Comparison of ENCODE assay signal across 8 cellular contexts in genomic region chr10:97849101-97849490, GRCh38. TPM values are rescaled to one million over a fixed set of nuclear protein-coding genes. Genes with fewer than 3 reads are reported as not detected.
A peak's percentile ranks its signal among the peaks of the same experiment; 100 is the strongest.
DNase-seq lines count a peak whose midpoint lies in the region; ATAC-seq and TF ChIP-seq lines count a peak whose summit lies in the region.

No MANE protein-coding gene starts in this region.

- intact Hi-C loops in PC-9 (cut with micrococcal nuclease; ENCODE audit: unreplicated experiment) (loop anchor here (2.0 kb wide), 1 partner anchor 34 kb away; no protein-coding TSS in a partner anchor), esophagus muscularis mucosa (cut with DNase I) (no loop called here)

- CTCF ChIA-PET in PC-9 (lab: Charles Lee): no interaction called here

- no peak for DNase-seq in activated T-cell treated with anti-CD3 and anti-CD28 coated beads, Interleukin-2, amount 50 U/mL, for 4 hours
- DNase-seq in activated T-cell treated with anti-CD3 and anti-CD28 coated beads for 4 hours (no peak), PC-9 (peak; percentile 74 to 93), esophagus muscularis mucosa (ENCODE audit: extremely low spot score) (no peak), suprapubic skin (ENCODE audit: low spot score in 2 of 2) (no peak), GM19240 (ENCODE audit: insufficient read length, low spot score) (no peak), GOT3 (lab: John Stamatoyannopoulos, UW) (no peak), islet precursor cell (no peak)

- TF ChIP-seq POLR2A in esophagus muscularis mucosa (IDR thresholded peaks at IDR 0.05; ENCODE audit: low read depth) (no peak), suprapubic skin (IDR thresholded peaks at IDR 0.05) (no peak)

- H3K4me3 Mint-ChIP-seq in activated T-cell treated with anti-CD3 and anti-CD28 coated beads, Interleukin-2, amount 50 U/mL, for 4 hours: peak overlapping the region; percentile 85

- no peaks in the 10 kb centered on the region for H4K20me1 ChIP-seq in PC-9 (ENCODE audit: insufficient read depth)

- peaks cover 35% of the 10 kb centered on the region for H3K4me1 ChIP-seq in PC-9 (replicated peaks; ENCODE audit: insufficient read depth)
- H3K4me1 ChIP-seq in esophagus muscularis mucosa: peaks cover 5 to 23% (median 15%) of the 10 kb centered on the region in 4 donors
- peaks cover 31% of the 10 kb centered on the region for H3K4me1 ChIP-seq in suprapubic skin

- no TSS peak for BruUV-seq in PC-9 (replicated peaks; lab: Mats Ljungman, UMichigan)

- H3K9me3 ChIP-seq in PC-9 (ENCODE audit: insufficient read depth, low read depth): no peaks in the 10 kb centered on the region
- no peaks in the 10 kb centered on the region for H3K9me3 ChIP-seq in esophagus muscularis mucosa
- H3K9me3 ChIP-seq in suprapubic skin: no peaks in the 10 kb centered on the region

- no peak for TF ChIP-seq EP300 in esophagus muscularis mucosa (IDR thresholded peaks at IDR 0.05)
- TF ChIP-seq EP300 in suprapubic skin (IDR thresholded peaks at IDR 0.05): no peak

- no peaks in the 10 kb centered on the region for H3K27me3 ChIP-seq in PC-9 (ENCODE audit: insufficient read depth, low read depth)
- H3K27me3 ChIP-seq in esophagus muscularis mucosa: peaks cover 0 to 73% (median 28%) of the 10 kb centered on the region in 4 donors
- peaks cover 30% of the 10 kb centered on the region for H3K27me3 ChIP-seq in suprapubic skin

- H3K4me2 ChIP-seq in PC-9: peak overlapping the region; percentile 57

- H3K27ac ChIP-seq in PC-9: peak overlapping the region; percentile 79
- H3K27ac ChIP-seq in esophagus muscularis mucosa (replicated peaks in 1 of 4): no peak overlapping the region
- no peak overlapping the region for H3K27ac ChIP-seq in suprapubic skin

- H3K4me3 ChIP-seq in PC-9: peak overlapping the region; percentile 63; the same call in 1 of the 2 replicates
- peak overlapping the region; percentile 56 to 64 (median 62) for H3K4me3 ChIP-seq in esophagus muscularis mucosa
- H3K4me3 ChIP-seq in suprapubic skin: peak overlapping the region; percentile 72

- peak overlapping the region; percentile 72; the same call in 1 of the 2 replicates for H2AFZ ChIP-seq in PC-9

- H3K36me3 ChIP-seq in PC-9 (ENCODE audit: low read depth) (no peaks in the 10 kb centered on the region), esophagus muscularis mucosa (no peaks in the 10 kb centered on the region), suprapubic skin (no peaks in the 10 kb centered on the region)

- peak; percentile 3 to 11 for ATAC-seq in activated T-cell treated with anti-CD3 and anti-CD28 coated beads, Interleukin-2, amount 50 U/mL, for 4 hours

- H3F3A ChIP-seq in PC-9 (ENCODE audit: insufficient read depth, low read depth): peaks cover 4% of the 10 kb centered on the region; the same call in 1 of the 2 replicates

- 24% methylated on average over 8 of the region's 8 CpGs for WGBS in esophagus muscularis mucosa
- 10% methylated on average over 8 of the region's 8 CpGs for WGBS in suprapubic skin

- H3K4me1 Mint-ChIP-seq in activated T-cell treated with anti-CD3 and anti-CD28 coated beads, Interleukin-2, amount 50 U/mL, for 4 hours (ENCODE audit: low read depth): peaks cover 35% of the 10 kb centered on the region

- TF ChIP-seq CTCF in PC-9 (conservative IDR thresholded peaks at IDR 0.05) (no peak), esophagus muscularis mucosa (IDR thresholded peaks at IDR 0.05) (no peak), suprapubic skin (IDR thresholded peaks at IDR 0.05) (no peak)

- POLR2A ChIA-PET in PC-9 (lab: Charles Lee; ENCODE audit: unreplicated experiment): no interaction called here

- no peaks in the 10 kb centered on the region for H3K9me3 Mint-ChIP-seq in activated T-cell treated with anti-CD3 and anti-CD28 coated beads, Interleukin-2, amount 50 U/mL, for 4 hours

- no peaks in the 10 kb centered on the region for H3K27me3 Mint-ChIP-seq in activated T-cell treated with anti-CD3 and anti-CD28 coated beads, Interleukin-2, amount 50 U/mL, for 4 hours (ENCODE audit: low read depth)

- H3K79me2 ChIP-seq in PC-9 (ENCODE audit: low read depth): 0 out of 2 replicates have a peak, but pooled peaks cover 9% of the 10 kb centered on the region

- no peaks in the 10 kb centered on the region for H3K9me2 ChIP-seq in PC-9 (ENCODE audit: insufficient read depth)

- no peaks in the 10 kb centered on the region for H3K36me3 Mint-ChIP-seq in activated T-cell treated with anti-CD3 and anti-CD28 coated beads, Interleukin-2, amount 50 U/mL, for 4 hours (ENCODE audit: insufficient read depth)

RNA-seq across cellular contexts. Expression of gene GOLGA7B, which starts 0.5 kb away (rescaled TPM):
- under 1 TPM; 0.28 to 0.32 (median 0.30) TPM for total RNA-seq in activated T-cell treated with anti-CD3 and anti-CD28 coated beads, Interleukin-2, amount 50 U/mL, for 4 hours
- total RNA-seq in PC-9 (2021): 0.90 and 1.1 TPM in 2 replicates
- under 1 TPM; under 0.01 to 0.33 (median 0.18) TPM for total RNA-seq in esophagus muscularis mucosa
- total RNA-seq in suprapubic skin: 10 to 100 TPM; 12.0 to 27.9 (median 19.4) TPM

Comparison
In these comparisons a context has a peak if more than half of its experiments do, and no peak if none do; other contexts are left out.
1. DNase-seq: peak in PC-9 (2 of 2); none in activated T-cell treated with anti-CD3 and anti-CD28 coated beads, Interleukin-2, amount 50 U/mL, for 4 hours (single experiment), activated T-cell treated with anti-CD3 and anti-CD28 coated beads for 4 hours (single experiment), esophagus muscularis mucosa (single experiment), suprapubic skin (0 of 2), GM19240 (single experiment), GOT3 (single experiment) and islet precursor cell (single experiment).
2. Peak in every context shown above with its lines, with median percentiles within 50 percentile points of each other: H3K4me3 ChIP-seq.